In the genomic region with DNA sequence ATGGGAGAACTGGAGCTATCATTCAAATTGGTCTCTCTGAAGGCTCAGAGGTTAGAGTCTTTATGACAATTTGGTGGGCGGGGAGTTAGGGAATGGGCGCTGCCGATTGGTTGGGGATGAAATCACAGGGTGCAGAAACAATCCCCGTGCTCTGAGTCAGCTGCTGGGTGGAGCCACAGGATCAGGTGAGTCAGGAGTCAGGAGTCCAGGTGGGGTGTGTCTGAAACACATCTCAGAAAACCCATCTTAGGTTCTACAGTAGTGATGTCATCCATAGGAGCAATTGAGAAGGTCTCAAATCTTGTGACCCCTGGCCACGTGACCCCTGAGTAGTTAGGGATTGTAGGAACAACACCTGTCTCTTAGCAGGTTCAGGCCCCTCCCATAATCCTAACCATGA, we compare ENCODE assay signal across 1 cellular context.
TF ChIP-seq lines count a peak whose summit lies in the region.

No MANE protein-coding gene starts in this region.

TF ChIP-seq in WTC11, 78 proteins besides CTCF, POLR2A, EP300 and RAD21 (continued from another document):
- TF ChIP-seq, protein P1, sequence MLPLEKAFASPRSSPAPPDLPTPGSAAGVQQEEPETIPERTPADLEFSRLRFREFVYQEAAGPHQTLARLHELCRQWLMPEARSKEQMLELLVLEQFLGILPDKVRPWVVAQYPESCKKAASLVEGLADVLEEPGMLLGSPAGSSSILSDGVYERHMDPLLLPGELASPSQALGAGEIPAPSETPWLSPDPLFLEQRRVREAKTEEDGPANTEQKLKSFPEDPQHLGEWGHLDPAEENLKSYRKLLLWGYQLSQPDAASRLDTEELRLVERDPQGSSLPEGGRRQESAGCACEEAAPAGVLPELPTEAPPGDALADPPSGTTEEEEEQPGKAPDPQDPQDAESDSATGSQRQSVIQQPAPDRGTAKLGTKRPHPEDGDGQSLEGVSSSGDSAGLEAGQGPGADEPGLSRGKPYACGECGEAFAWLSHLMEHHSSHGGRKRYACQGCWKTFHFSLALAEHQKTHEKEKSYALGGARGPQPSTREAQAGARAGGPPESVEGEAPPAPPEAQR (CRISPR knock-in tag; IDR thresholded peaks at IDR 0.05), result no peak
- TF ChIP-seq EMX1 (CRISPR knock-in tag; IDR thresholded peaks at IDR 0.05), result no peak
- TF ChIP-seq ZNF263 (CRISPR knock-in tag; IDR thresholded peaks at IDR 0.05; ENCODE audit: low read depth), result no peak
- no peak for TF ChIP-seq SMAD3 (CRISPR knock-in tag; IDR thresholded peaks at IDR 0.05; ENCODE audit: borderline replicate concordance)
- no peak for TF ChIP-seq TEAD4 (CRISPR knock-in tag; IDR thresholded peaks at IDR 0.05)
- no peak for TF ChIP-seq GTF2I (CRISPR knock-in tag; conservative IDR thresholded peaks at IDR 0.05)
